ENCODE assay signal across 1 cellular context in the genomic region with DNA sequence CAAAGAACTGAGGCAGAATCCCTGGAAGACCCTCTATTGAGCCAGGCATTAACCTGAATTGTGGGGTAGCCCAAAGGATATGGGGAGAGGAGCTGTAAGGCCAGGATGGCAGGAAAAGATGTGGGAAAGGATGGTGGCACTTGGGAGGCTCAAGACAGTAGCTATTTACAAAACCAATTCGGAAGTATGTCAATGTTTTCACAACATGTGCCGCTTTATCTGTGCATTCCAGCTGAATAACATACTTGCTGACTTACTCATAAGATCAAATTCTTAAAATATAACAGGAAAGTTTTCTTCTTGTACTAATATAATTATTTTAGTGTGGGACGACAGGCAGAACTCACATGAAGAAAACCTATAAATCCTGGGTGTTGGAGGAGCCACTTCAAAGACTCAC.
A peak's percentile ranks its signal among the peaks of the same experiment; 100 is the strongest.
TF ChIP-seq lines count a peak whose summit lies in the region.

No MANE protein-coding gene starts in this region.

TF ChIP-seq in SK-N-SH, 30 proteins besides CTCF, POLR2A, EP300 and RAD21:
- TF ChIP-seq FOSL2 (IDR thresholded peaks at IDR 0.05; ENCODE audit: borderline replicate concordance, low read depth): peak; percentile 23; the same call in 1 of the 2 replicates
- peak; percentile 35; the same call in 1 of the 2 replicates for TF ChIP-seq TCF12 (IDR thresholded peaks at IDR 0.05)
- no peak for TF ChIP-seq SIN3A (IDR thresholded peaks at IDR 0.05; ENCODE audit: borderline replicate concordance, low read depth, low read length)
- TF ChIP-seq PBX3 (IDR thresholded peaks at IDR 0.05): 0 out of 2 replicates have a peak, but pooled peaks have one; percentile 7
